25 cellular contexts compared by ENCODE assay signal in the genomic region with DNA sequence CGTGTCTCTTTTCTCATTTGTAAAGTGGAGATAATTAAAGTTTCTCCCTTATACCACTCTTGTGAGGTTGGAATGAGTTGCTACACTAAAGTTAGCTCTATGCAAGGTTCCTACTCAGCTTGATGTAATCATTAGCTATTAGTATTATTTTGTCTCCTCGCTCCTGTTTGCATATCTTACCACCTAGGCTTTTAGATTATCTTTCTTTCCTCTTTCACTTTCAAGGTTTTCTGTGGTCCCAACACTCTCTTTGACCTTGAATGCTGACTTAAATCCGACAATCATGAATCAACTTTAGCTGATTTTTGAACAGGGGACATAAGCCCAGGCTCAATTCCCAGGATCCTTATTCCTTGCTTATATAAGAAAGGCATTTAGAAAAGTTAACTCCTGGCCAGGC.
"Had no signal": no experiment of that assay in that cellular context is flagged by ENCODE, and none has a peak within 500 bp of the region (broad histone marks: within the 10 kb centered on the region; RNA-seq: fewer than 3 reads in every experiment).

No MANE protein-coding gene starts in this region.

- H3K27ac ChIP-seq: colonic mucosa, epithelial cell of prostate, esophagus squamous epithelium, gastrocnemius medialis, heart right ventricle, left lung, lower lobe of right lung had no signal

- ATAC-seq: effector memory CD8-positive, alpha-beta T cell; esophagus mucosa; gastrocnemius medialis; heart right ventricle; left cardiac atrium; left lung; left ventricle myocardium superior; lower lobe of right lung; naive thymus-derived CD4-positive, alpha-beta T cell had no signal

- H3K27me3 ChIP-seq: colonic mucosa, esophagus squamous epithelium, gastrocnemius medialis, left lung had no signal

- H3K4me1 ChIP-seq: colonic mucosa, esophagus squamous epithelium, gastrocnemius medialis, heart right ventricle, left lung, lower lobe of right lung had no signal

- H3K9me3 ChIP-seq: colonic mucosa, esophagus squamous epithelium, gastrocnemius medialis, heart right ventricle, left lung, lower lobe of right lung had no signal

- H3K4me3 ChIP-seq: colonic mucosa, esophagus squamous epithelium, gastrocnemius medialis, heart right ventricle, left lung, lower lobe of right lung had no signal

- DNase-seq: colonic mucosa; cortex of kidney; effector CD8-positive, alpha-beta T cell; effector memory CD8-positive, alpha-beta T cell; endodermal cell; erythroblast; esophagus squamous epithelium; foreskin fibroblast; foreskin melanocyte; gastrocnemius medialis; glutamatergic neuron; head of caudate nucleus; heart right ventricle; hippocampal formation; left cardiac atrium; left lung; left ventricle myocardium superior; lower lobe of right lung; mesenchymal stem cell; midbrain; naive thymus-derived CD4-positive, alpha-beta T cell had no signal

- FAIRE-seq: islet of Langerhans, keratinocyte had no signal

- H3K36me3 ChIP-seq: colonic mucosa, esophagus squamous epithelium, gastrocnemius medialis, heart right ventricle, left lung, lower lobe of right lung had no signal
